In genomic region chr7:106139253-106140251, GRCh38 we compare ENCODE assay signal across 12 cellular contexts. TPM values are rescaled to one million over a fixed set of nuclear protein-coding genes. Genes with fewer than 3 reads are reported as not detected.
A peak's percentile ranks its signal among the peaks of the same experiment; 100 is the strongest.
DNase-seq lines count a peak whose midpoint lies in the region; ATAC-seq and TF ChIP-seq lines count a peak whose summit lies in the region.
"Had no signal": no experiment of that assay in that cellular context is flagged by ENCODE, and none has a peak within 500 bp of the region (broad histone marks: within the 10 kb centered on the region; RNA-seq: fewer than 3 reads in every experiment).

No MANE protein-coding gene starts in this region.

- no peaks in the 10 kb centered on the region for H3K36me3 Mint-ChIP-seq in type B pancreatic cell

- H3K4me1 ChIP-seq in thoracic aorta (ENCODE audit: control insufficient read depth in 1 of 2, low read depth in 2 of 2), result peaks cover 12 to 15% of the 10 kb centered on the region in 2 donors

- in situ Hi-C loops in KBM-7 (cut with MboI; ENCODE audit: low pct_unique_long_range_greater_than_20kb, low sequenced_read_pairs), result no loop called here

- DNase-seq in NCI-H1417 (lab: John Stamatoyannopoulos, UW) (peak; percentile 9 to 77 (median 27)), NCI-H1417 treated with DMSO at 0.1 percent for 48 hours (lab: John Stamatoyannopoulos, UW) (no peak), dorsolateral prefrontal cortex (peak in 2 of 10 donors; percentile 55 to 71), middle frontal gyrus (ENCODE audit: extremely low spot score, low spot score) (peak; percentile 58), thoracic aorta (ENCODE audit: low spot score) (no peak), KBM-7 (no peak), type B pancreatic cell (ENCODE audit: extremely low spot score, unreplicated experiment) (no peak)
- no peak for DNase-seq in activated CD4-positive, alpha-beta T cell treated with anti-CD3 and anti-CD28 coated beads, Interleukin-2, amount 50 U/mL, for 1 hour
- DNase-seq: activated CD8-positive, alpha-beta memory T cell treated with anti-CD3 and anti-CD28 coated beads, Interleukin-2, amount 50 U/mL, for 4 hours; NCI-H1930 had no signal

- intact Hi-C loops in dorsolateral prefrontal cortex (cut with DNase I), result loop anchor here in 1 of 2 donors (10.0 kb wide), 1 partner anchor 375 kb away; no protein-coding TSS in a partner anchor

- H3K9me3 Mint-ChIP-seq in type B pancreatic cell, result peaks cover 5% of the 10 kb centered on the region
- H3K9me3 Mint-ChIP-seq: central memory CD8-positive, alpha-beta T cell had no signal

- H3K4me1 Mint-ChIP-seq in type B pancreatic cell (ENCODE audit: unreplicated experiment), result peaks cover 6% of the 10 kb centered on the region
- H3K4me1 Mint-ChIP-seq: central memory CD8-positive, alpha-beta T cell had no signal

- H3K27me3 ChIP-seq in dorsolateral prefrontal cortex, result no peaks in the 10 kb centered on the region
- H3K27me3 ChIP-seq in thoracic aorta (replicated peaks; ENCODE audit: insufficient read depth), result no peaks in the 10 kb centered on the region

- H3K4me3 ChIP-seq in dorsolateral prefrontal cortex (no peak overlapping the region), thoracic aorta (peak overlapping the region; percentile 22)

- H3K4me3 Mint-ChIP-seq in type B pancreatic cell, result no peak overlapping the region
- H3K4me3 Mint-ChIP-seq: central memory CD8-positive, alpha-beta T cell had no signal

- ATAC-seq in thoracic aorta (ENCODE audit: insufficient number of reproducible peaks, low FRiP score, low read depth), result peak; percentile 62

- peaks cover 2% of the 10 kb centered on the region for H3K27me3 Mint-ChIP-seq in type B pancreatic cell
- H3K27me3 Mint-ChIP-seq: central memory CD8-positive, alpha-beta T cell had no signal

- TF ChIP-seq CTCF in dorsolateral prefrontal cortex (IDR thresholded peaks at IDR 0.05 in 54 of 56, conservative IDR thresholded peaks at IDR 0.05 in 2 of 56; ENCODE audit: low read depth in 1 of 56, partially characterized antibody in 56 of 56) (no peak), thoracic aorta (IDR thresholded peaks at IDR 0.05) (no peak), type B pancreatic cell (conservative IDR thresholded peaks at IDR 0.05) (no peak)

- no peak overlapping the region for H3K27ac Mint-ChIP-seq in type B pancreatic cell

- H3K36me3 ChIP-seq in thoracic aorta, result no peaks in the 10 kb centered on the region

- H3K27ac ChIP-seq in dorsolateral prefrontal cortex, result peak overlapping the region in 53 of 59 donors; percentile 1 to 86 (median 66)
- peak overlapping the region; percentile 58 to 73 for H3K27ac ChIP-seq in thoracic aorta
- H3K27ac ChIP-seq: 22Rv1 had no signal

- no peaks in the 10 kb centered on the region for H3K9me3 ChIP-seq in thoracic aorta

RNA-seq across cellular contexts. Expression of gene SYPL1, which starts 27.4 kb away (rescaled TPM):
- total RNA-seq in dorsolateral prefrontal cortex (10 to 100 TPM; 21.3 to 84.1 (median 36.2) TPM), thoracic aorta (10 to 100 TPM; 47.1 to 82.1 TPM), type B pancreatic cell (ENCODE audit: low replicate concordance) (59.0 and 83.6 TPM in 2 replicates)

Comparison
In these comparisons a context has a peak if more than half of its experiments do, and no peak if none do; other contexts are left out.
1. DNase-seq: peak in NCI-H1417 (3 of 3) and middle frontal gyrus (single experiment); none in NCI-H1417 treated with DMSO at 0.1 percent for 48 hours (single experiment), thoracic aorta (single experiment), activated CD4-positive, alpha-beta T cell treated with anti-CD3 and anti-CD28 coated beads, Interleukin-2, amount 50 U/mL, for 1 hour (single experiment), KBM-7 (single experiment) and type B pancreatic cell (single experiment).